Comparison of ENCODE assay signal across 9 cellular contexts in the genomic region with DNA sequence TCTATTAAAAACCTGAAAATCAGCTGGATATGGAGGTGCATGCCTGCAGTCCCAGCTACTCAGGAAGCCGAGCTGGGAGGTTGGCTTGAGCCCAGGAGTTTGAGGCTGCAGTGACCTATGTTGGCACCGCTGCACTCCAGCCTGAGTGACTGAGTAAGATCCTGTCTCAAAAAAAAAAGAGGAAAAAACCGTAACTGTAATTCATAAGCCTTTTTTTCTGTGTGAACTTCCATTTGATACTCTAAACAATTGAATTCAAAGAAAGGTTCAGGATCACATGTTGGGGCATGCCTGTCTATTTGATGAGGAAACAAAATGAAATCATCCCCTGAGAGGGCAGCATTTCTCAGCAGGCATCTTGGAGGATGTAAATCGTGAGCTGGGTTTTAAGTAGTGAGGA.
A peak's percentile ranks its signal among the peaks of the same experiment; 100 is the strongest.
DNase-seq lines count a peak whose midpoint lies in the region; FAIRE-seq and TF ChIP-seq lines count a peak whose summit lies in the region.
"Had no signal": no experiment of that assay in that cellular context is flagged by ENCODE, and none has a peak within 500 bp of the region (broad histone marks: within the 10 kb centered on the region; RNA-seq: fewer than 3 reads in every experiment).

No MANE protein-coding gene starts in this region.

- peak; percentile 70 for DNase-seq in AG09319 (ENCODE audit: extremely low read depth, low read depth)
- DNase-seq in HTR-8/SVneo (ENCODE audit: insufficient read length, low spot score): peak; percentile 33
- DNase-seq in brain pericyte (ENCODE audit: low read depth, low spot score): peak; percentile 24
- DNase-seq in kidney tubule cell (ENCODE audit: low spot score): peak; percentile 72
- DNase-seq in KBM-7: no peak
- no peak for DNase-seq in SKM-1 treated with dmso at 0.1 percent for 144 hours (lab: John Stamatoyannopoulos, UW; ENCODE audit: unreplicated experiment)
- DNase-seq in iPS-NIHi11 (ENCODE audit: low spot score): no peak
- no peak for DNase-seq in NCI-H524 treated with DMSO at 0.1 percent for 48 hours (lab: John Stamatoyannopoulos, UW)

- TF ChIP-seq CTCF in AG09319 (IDR thresholded peaks at IDR 0.05; ENCODE audit: low read depth, low read length): no peak

- in situ Hi-C loops in KBM-7 (cut with MboI; ENCODE audit: low pct_unique_long_range_greater_than_20kb, low sequenced_read_pairs): no loop called here

- FAIRE-seq in HTR-8/SVneo (lab: Jason Lieb, UNC): peak; percentile 66
- FAIRE-seq: K562 had no signal

Comparison
In these comparisons a context has a peak if more than half of its experiments do, and no peak if none do; other contexts are left out.
1. DNase-seq: peak in AG09319 (single experiment), HTR-8/SVneo (single experiment), brain pericyte (single experiment) and kidney tubule cell (single experiment); none in KBM-7 (single experiment), SKM-1 treated with dmso at 0.1 percent for 144 hours (single experiment), iPS-NIHi11 (single experiment) and NCI-H524 treated with DMSO at 0.1 percent for 48 hours (single experiment).